Comparison of ENCODE assay signal across 29 cellular contexts in genomic region chr9:27176971-27177370, GRCh38.
"Had no signal": no experiment of that assay in that cellular context is flagged by ENCODE, and none has a peak within 500 bp of the region (broad histone marks: within the 10 kb centered on the region; RNA-seq: fewer than 3 reads in every experiment).

No MANE protein-coding gene starts in this region.

- H3K27ac Mint-ChIP-seq: activated CD8-positive, alpha-beta T cell treated with anti-CD3 and anti-CD28 coated beads for 36 hours; activated naive CD4-positive, alpha-beta T cell treated with anti-CD3 and anti-CD28 coated beads for 36 hours; activated naive CD4-positive, alpha-beta T cell treated with anti-CD3 and anti-CD28 coated beads, Interleukin-2, amount 50 U/mL, for 72 hours; activated T-cell treated with anti-CD3 and anti-CD28 coated beads, Interleukin-2, amount 50 U/mL, for 72 hours; activated T-helper 17 cell treated with anti-CD3 and anti-CD28 coated beads, Interleukin-2, amount 50 U/mL, for 72 hours; brain had no signal

- H3K9me3 Mint-ChIP-seq: activated CD8-positive, alpha-beta T cell treated with anti-CD3 and anti-CD28 coated beads for 36 hours had no signal

- H3K27ac ChIP-seq: adrenal gland, SJCRH30, SK-N-MC, WERI-Rb-1 had no signal

- H3K9me3 ChIP-seq: adrenal gland, SJCRH30 had no signal

- H3K36me3 Mint-ChIP-seq: activated naive CD4-positive, alpha-beta T cell treated with anti-CD3 and anti-CD28 coated beads, Interleukin-2, amount 50 U/mL, for 72 hours; brain had no signal

- DNase-seq: activated CD4-positive, alpha-beta T cell treated with anti-CD3 and anti-CD28 coated beads for 1 hour; activated CD4-positive, alpha-beta T cell treated with anti-CD3 and anti-CD28 coated beads for 48 hours; activated CD4-positive, alpha-beta T cell treated with anti-CD3 and anti-CD28 coated beads, Interleukin-2, amount 50 U/mL, for 4 hours; activated CD4-positive, CD25-positive, alpha-beta regulatory T cell; activated CD8-positive, alpha-beta T cell treated with anti-CD3 and anti-CD28 coated beads for 36 hours; activated gamma-delta T cell; activated naive CD4-positive, alpha-beta T cell treated with anti-CD3 and anti-CD28 coated beads for 36 hours; activated T-cell treated with anti-CD3 and anti-CD28 coated beads, Interleukin-2, amount 50 U/mL, for 1 hour; activated T-cell treated with anti-CD3 and anti-CD28 coated beads, Interleukin-2, amount 50 U/mL, for 72 hours; adrenal gland; caudate nucleus; cerebellar nuclear complex; KG1; MM.1S; NCI-H1092 treated with DMSO at 0.1 percent for 48 hours; NCI-H1417 treated with DMSO at 0.1 percent for 48 hours; NCI-H187 treated with DMSO at 0.1 percent for 48 hours; NCI-H345; NCI-H524 treated with DMSO at 0.1 percent for 48 hours; OCI-M1; SHP77; SJCRH30; T1000; WERI-Rb-1 had no signal

- ATAC-seq: activated CD8-positive, alpha-beta T cell treated with anti-CD3 and anti-CD28 coated beads for 36 hours; activated naive CD4-positive, alpha-beta T cell treated with anti-CD3 and anti-CD28 coated beads, Interleukin-2, amount 50 U/mL, for 72 hours; activated T-cell treated with anti-CD3 and anti-CD28 coated beads, Interleukin-2, amount 50 U/mL, for 72 hours; activated T-helper 17 cell treated with anti-CD3 and anti-CD28 coated beads, Interleukin-2, amount 50 U/mL, for 72 hours had no signal

- FAIRE-seq: bronchial epithelial cell had no signal

- H3K4me3 Mint-ChIP-seq: activated CD8-positive, alpha-beta T cell treated with anti-CD3 and anti-CD28 coated beads for 36 hours; activated naive CD4-positive, alpha-beta T cell treated with anti-CD3 and anti-CD28 coated beads for 36 hours; activated T-cell treated with anti-CD3 and anti-CD28 coated beads, Interleukin-2, amount 50 U/mL, for 72 hours; activated T-helper 17 cell treated with anti-CD3 and anti-CD28 coated beads, Interleukin-2, amount 50 U/mL, for 72 hours; brain had no signal

- H3K4me1 Mint-ChIP-seq: activated T-helper 17 cell treated with anti-CD3 and anti-CD28 coated beads, Interleukin-2, amount 50 U/mL, for 72 hours had no signal

- H3K36me3 ChIP-seq: adrenal gland, SJCRH30, WERI-Rb-1 had no signal

- H3K4me3 ChIP-seq: adrenal gland, SJCRH30, SK-N-MC had no signal

- H3K27me3 ChIP-seq: adrenal gland, SJCRH30 had no signal

- H3K27me3 Mint-ChIP-seq: activated T-helper 17 cell treated with anti-CD3 and anti-CD28 coated beads, Interleukin-2, amount 50 U/mL, for 72 hours; brain had no signal

- H3K4me1 ChIP-seq: adrenal gland, SJCRH30 had no signal
